ENCODE assay signal across 12 cellular contexts in genomic region chr1:173864179-173864867, GRCh38. TPM values are rescaled to one million over a fixed set of nuclear protein-coding genes. Genes with fewer than 3 reads are reported as not detected.
DNase-seq lines count a peak whose midpoint lies in the region; ATAC-seq, FAIRE-seq and TF ChIP-seq lines count a peak whose summit lies in the region.
"Had no signal": no experiment of that assay in that cellular context is flagged by ENCODE, and none has a peak within 500 bp of the region (broad histone marks: within the 10 kb centered on the region; RNA-seq: fewer than 3 reads in every experiment).

No MANE protein-coding gene starts in this region.

- intact Hi-C loops in uterus (cut with DNase I; ENCODE audit: low total_unique reads): no loop called here

- DNase-seq in A549 (ENCODE audit: low read depth in 1 of 2, low spot score in 1 of 2) (no peak), GM23248 (peak; percentile 57), fibroblast of the aortic adventitia (ENCODE audit: low read depth) (no peak), NCI-H226 (no peak), uterus (no peak)
- no peak for DNase-seq in T-helper 2 cell treated with Interferon-gamma antibody and Interleukin-4, amounts not matched to agents 5 μg/mL and 100 μg/mL, for 36 hours (ENCODE audit: low spot score)
- DNase-seq: dorsolateral prefrontal cortex, naive B cell, NCI-H187 treated with DMSO at 0.1 percent for 48 hours had no signal

- H3K27ac ChIP-seq in A549 (peak overlapping the region; percentile 96 to 97; a peak in 4 of 6 replicates), GM23248 (peak overlapping the region; percentile 85), gastroesophageal sphincter (no peak overlapping the region), uterus (no peak overlapping the region)

- H3K36me3 Mint-ChIP-seq in T-helper 2 cell treated with Interferon-gamma antibody and Interleukin-4, amounts not matched to agents 5 μg/mL and 100 μg/mL, for 36 hours (ENCODE audit: low read depth): peaks cover 56% of the 10 kb centered on the region

- peak overlapping the region; percentile 98 for H3K4me3 Mint-ChIP-seq in T-helper 2 cell treated with Interferon-gamma antibody and Interleukin-4, amounts not matched to agents 5 μg/mL and 100 μg/mL, for 36 hours

- peaks cover 31% of the 10 kb centered on the region for H3K4me1 Mint-ChIP-seq in T-helper 2 cell treated with Interferon-gamma antibody and Interleukin-4, amounts not matched to agents 5 μg/mL and 100 μg/mL, for 36 hours (ENCODE audit: low read depth)

- H4K20me1 ChIP-seq in GM23248 (ENCODE audit: insufficient read depth): peaks cover 19% of the 10 kb centered on the region

- H3K27me3 ChIP-seq in GM23248 (replicated peaks; ENCODE audit: insufficient read depth) (no peaks in the 10 kb centered on the region), gastroesophageal sphincter (no peaks in the 10 kb centered on the region), uterus (no peaks in the 10 kb centered on the region)
- H3K27me3 ChIP-seq: dorsolateral prefrontal cortex had no signal

- H3K4me1 ChIP-seq in A549: peaks cover 25% of the 10 kb centered on the region
- peaks cover 22% of the 10 kb centered on the region; the same call in 1 of the 2 replicates for H3K4me1 ChIP-seq in GM23248 (ENCODE audit: insufficient read depth)
- peaks cover 0 to 41% (median 7%) of the 10 kb centered on the region in 3 donors for H3K4me1 ChIP-seq in gastroesophageal sphincter
- H3K4me1 ChIP-seq in uterus: no peaks in the 10 kb centered on the region

- in situ Hi-C loops in GM23248 (cut with MboI): no loop called here

- H3K36me3 ChIP-seq in GM23248 (ENCODE audit: low read depth) (peaks cover 48% of the 10 kb centered on the region), gastroesophageal sphincter (peaks cover 0 to 71% of the 10 kb centered on the region in 2 donors), uterus (no peaks in the 10 kb centered on the region)

- peaks cover 29% of the 10 kb centered on the region for H3K79me2 ChIP-seq in GM23248 (ENCODE audit: insufficient read depth)

- TF ChIP-seq CTCF in A549 (IDR thresholded peaks at IDR 0.05) (no peak), fibroblast of the aortic adventitia (IDR thresholded peaks at IDR 0.05; ENCODE audit: insufficient read depth, low read length) (no peak), gastroesophageal sphincter (IDR thresholded peaks at IDR 0.05) (no peak), uterus (IDR thresholded peaks at IDR 0.05) (no peak)

- TF ChIP-seq RAD21 in A549 (conservative IDR thresholded peaks at IDR 0.05 in 1 of 2, IDR thresholded peaks at IDR 0.05 in 1 of 2): no peak

- no peak for FAIRE-seq in A549 (lab: Jason Lieb, UNC)

- peak overlapping the region; percentile 99 for H3K27ac Mint-ChIP-seq in T-helper 2 cell treated with Interferon-gamma antibody and Interleukin-4, amounts not matched to agents 5 μg/mL and 100 μg/mL, for 36 hours

- POLR2A ChIA-PET in A549 (lab: Yijun Ruan, JAX): interaction anchor here (0.6 to 1.1 kb wide), 2 partner anchors 40 to 169 kb away, joined by 3 read pairs; no protein-coding TSS in a partner anchor

- H3K9me3 ChIP-seq in A549 (no peaks in the 10 kb centered on the region), GM23248 (ENCODE audit: low read depth) (no peaks in the 10 kb centered on the region), gastroesophageal sphincter (no peaks in the 10 kb centered on the region), uterus (no peaks in the 10 kb centered on the region)

- TF ChIP-seq POLR2A in A549 (IDR thresholded peaks at IDR 0.05; ENCODE audit: low read length) (no peak), gastroesophageal sphincter (IDR thresholded peaks at IDR 0.05) (no peak), uterus (IDR thresholded peaks at IDR 0.05) (no peak)

- ATAC-seq in A549: no peak
- ATAC-seq in gastroesophageal sphincter: no peak
- no peak for ATAC-seq in GM21526 (IDR thresholded peaks at IDR 0.05; ENCODE audit: low FRiP score, unreplicated experiment)

- CTCF ChIA-PET in A549 (lab: Yijun Ruan, JAX): interaction anchor here (1.2 kb wide), 1 partner anchor 16 kb away, joined by 3 read pairs; no protein-coding TSS in a partner anchor

- H3F3A ChIP-seq in GM23248 (ENCODE audit: insufficient read depth): peaks cover 84% of the 10 kb centered on the region

- H3K4me3 ChIP-seq in A549 (peak overlapping the region; percentile 97), GM23248 (peak overlapping the region; percentile 93), fibroblast of the aortic adventitia (ENCODE audit: low read depth, low read length) (peak overlapping the region; percentile 97), gastroesophageal sphincter (no peak overlapping the region), uterus (no peak overlapping the region)

- no peak overlapping the region for H2AFZ ChIP-seq in GM23248

- H3K9me2 ChIP-seq in GM23248 (ENCODE audit: insufficient read depth): no peaks in the 10 kb centered on the region

- no peaks in the 10 kb centered on the region for H3K9me3 Mint-ChIP-seq in T-helper 2 cell treated with Interferon-gamma antibody and Interleukin-4, amounts not matched to agents 5 μg/mL and 100 μg/mL, for 36 hours

- peak overlapping the region; percentile 78 for H3K4me2 ChIP-seq in A549
- peak overlapping the region; percentile 98 for H3K4me2 ChIP-seq in GM23248 (ENCODE audit: unreplicated experiment)

- no peaks in the 10 kb centered on the region for H3K27me3 Mint-ChIP-seq in T-helper 2 cell treated with Interferon-gamma antibody and Interleukin-4, amounts not matched to agents 5 μg/mL and 100 μg/mL, for 36 hours (ENCODE audit: low read depth)
- H3K27me3 Mint-ChIP-seq: naive B cell had no signal

- no peak for TF ChIP-seq EP300 in A549 (IDR thresholded peaks at IDR 0.05)
- no peak for TF ChIP-seq EP300 in gastroesophageal sphincter (IDR thresholded peaks at IDR 0.05)

- 65% methylated on average over 5 of the region's 5 CpGs for WGBS in A549 (ENCODE audit: missing lambda C conversion rate)
- 80 to 81% methylated on average over 5 of the region's 5 CpGs for WGBS in GM23248 (ENCODE audit: low coverage in 1 of 2, low lambda C conversion rate in 2 of 2, missing lambda C conversion rate in 2 of 2), 2 experiments
- WGBS in gastroesophageal sphincter (ENCODE audit: low coverage in 1 of 2), 2 donors: 72 to 78% methylated on average over 5 of the region's 5 CpGs

- peak overlapping the region; percentile 94 for H3K9ac ChIP-seq in GM23248

RNA-seq across cellular contexts. Expression of gene GAS5, which starts 3.5 kb away (rescaled TPM):
- polyA plus RNA-seq in A549 (2011; rRNA removed) (1,735 and 1,903 TPM in 2 replicates), A549 (2017; fragmentation: RNase III; extraction: RNeasy Plus Mini Kit Qiagen cat#74134 plus additional on column Dnase treatment) (376 to 421 TPM (median 410 TPM) in 3 replicates), GM23248 (2016; fragmentation: Nextera tagmentation; extraction: Ambion mirVana) (143 and 166 TPM in 2 replicates)
- polyA plus RNA-seq in A549 (2012; cell fraction: cytosol; rRNA removed): 363 and 466 TPM in 2 replicates
- 357 and 566 TPM in 2 replicates for polyA plus RNA-seq in A549 (2012; cell fraction: nucleus; rRNA removed)
- polyA minus RNA-seq in A549 (2011; rRNA and poly(A)+ RNA removed): 384 and 446 TPM in 2 replicates
- 344 and 358 TPM in 2 replicates for total RNA-seq in GM23248 (2014; rRNA removed; shearing (Covaris generic))
- total RNA-seq in fibroblast of the aortic adventitia (ENCODE audit: low replicate concordance) (453 and 516 TPM in 2 replicates), gastroesophageal sphincter (100 to 1,000 TPM; 104 to 330 (median 210) TPM), uterus (1,000 to 10,000 TPM in 2 of 4 donors, 100 to 1,000 TPM in 2; 566 to 2,222 (median 828) TPM)

RNA-seq across cellular contexts. Expression of gene ZBTB37, which starts 3.9 kb away (rescaled TPM):
- polyA plus RNA-seq in A549 (2011; rRNA removed) (3.0 TPM in 2 replicates), A549 (2017; fragmentation: RNase III; extraction: RNeasy Plus Mini Kit Qiagen cat#74134 plus additional on column Dnase treatment) (1.0 to 1.3 TPM (median 1.1 TPM) in 3 replicates), GM23248 (2016; fragmentation: Nextera tagmentation; extraction: Ambion mirVana) (0.90 and 0.96 TPM in 2 replicates)
- polyA plus RNA-seq in A549 (2012; cell fraction: cytosol; rRNA removed): 0.33 and 0.60 TPM in 2 replicates
- 0.52 and 0.72 TPM in 2 replicates for polyA plus RNA-seq in A549 (2012; cell fraction: nucleus; rRNA removed)
- polyA minus RNA-seq in A549 (2011; rRNA and poly(A)+ RNA removed): 13.4 and 15.1 TPM in 2 replicates
- total RNA-seq in GM23248 (2014; rRNA removed; shearing (Covaris generic)): 4.2 and 5.6 TPM in 2 replicates
- total RNA-seq in fibroblast of the aortic adventitia (ENCODE audit: low replicate concordance) (6.5 and 11.3 TPM in 2 replicates), gastroesophageal sphincter (10 to 100 TPM in 1 of 4 donors, 1 to 10 TPM in 3; 6.6 to 11.4 (median 8.8) TPM), uterus (10 to 100 TPM in 2 of 4 donors, 1 to 10 TPM in 2; 7.1 to 31.3 (median 11.2) TPM)

RNA-seq across cellular contexts. Expression of gene CENPL, which starts 39.6 kb away (rescaled TPM):
- polyA plus RNA-seq in A549 (2011; rRNA removed) (15.6 and 20.2 TPM in 2 replicates), A549 (2017; fragmentation: RNase III; extraction: RNeasy Plus Mini Kit Qiagen cat#74134 plus additional on column Dnase treatment) (10.8 to 12.5 TPM (median 11.3 TPM) in 3 replicates), GM23248 (2016; fragmentation: Nextera tagmentation; extraction: Ambion mirVana) (9.3 and 10.4 TPM in 2 replicates)
- 5.8 and 6.4 TPM in 2 replicates for polyA plus RNA-seq in A549 (2012; cell fraction: cytosol; rRNA removed)
- 2.6 and 3.2 TPM in 2 replicates for polyA plus RNA-seq in A549 (2012; cell fraction: nucleus; rRNA removed)
- polyA minus RNA-seq in A549 (2011; rRNA and poly(A)+ RNA removed): 12.7 and 15.4 TPM in 2 replicates
- total RNA-seq in GM23248 (2014; rRNA removed; shearing (Covaris generic)): 14.9 and 16.9 TPM in 2 replicates
- total RNA-seq in fibroblast of the aortic adventitia (ENCODE audit: low replicate concordance) (6.5 and 27.5 TPM in 2 replicates), gastroesophageal sphincter (1 to 10 TPM; 4.8 to 6.5 (median 6.2) TPM), uterus (10 to 100 TPM in 1 of 4 donors, 1 to 10 TPM in 1, under 1 TPM in 1, not detected in 1; 0.51 to 24.2 (median 4.7) TPM)

RNA-seq across cellular contexts. Expression of gene DARS2, which starts 39.9 kb away (rescaled TPM):
- polyA plus RNA-seq in A549 (2011; rRNA removed) (67.0 and 70.4 TPM in 2 replicates), A549 (2017; fragmentation: RNase III; extraction: RNeasy Plus Mini Kit Qiagen cat#74134 plus additional on column Dnase treatment) (42.9 to 43.3 TPM (median 43.1 TPM) in 3 replicates), GM23248 (2016; fragmentation: Nextera tagmentation; extraction: Ambion mirVana) (11.0 and 12.1 TPM in 2 replicates)
- 25.1 and 26.1 TPM in 2 replicates for polyA plus RNA-seq in A549 (2012; cell fraction: cytosol; rRNA removed)
- polyA plus RNA-seq in A549 (2012; cell fraction: nucleus; rRNA removed): 19.9 and 31.3 TPM in 2 replicates
- 50.1 and 53.4 TPM in 2 replicates for polyA minus RNA-seq in A549 (2011; rRNA and poly(A)+ RNA removed)
- total RNA-seq in GM23248 (2014; rRNA removed; shearing (Covaris generic)): 12.1 and 14.5 TPM in 2 replicates
- total RNA-seq in fibroblast of the aortic adventitia (ENCODE audit: low replicate concordance) (15.9 and 18.3 TPM in 2 replicates), gastroesophageal sphincter (1 to 10 TPM; 6.4 to 8.7 (median 7.1) TPM), uterus (10 to 100 TPM in 3 of 4 donors, 1 to 10 TPM in 1; 4.1 to 20.0 (median 12.7) TPM)

RNA-seq across cellular contexts. Expression of gene SERPINC1, which starts 52.8 kb away (rescaled TPM):
- 0.13 and 0.15 TPM in 2 replicates for polyA plus RNA-seq in A549 (2011; rRNA removed)
- polyA plus RNA-seq in A549 (2012; cell fraction: cytosol; rRNA removed): 0.04 and 0.05 TPM in 2 replicates
- polyA plus RNA-seq in A549 (2012; cell fraction: nucleus; rRNA removed): 0.20 TPM in 1 of 2 replicates, not detected in the other
- polyA plus RNA-seq in A549 (2017; fragmentation: RNase III; extraction: RNeasy Plus Mini Kit Qiagen cat#74134 plus additional on column Dnase treatment): 0.05 to 0.13 TPM (median 0.05 TPM) in 3 replicates
- polyA minus RNA-seq in A549 (2011; rRNA and poly(A)+ RNA removed): not detected in 2 replicates
- not detected in 2 replicates for total RNA-seq in GM23248 (2014; rRNA removed; shearing (Covaris generic))
- polyA plus RNA-seq in GM23248 (2016; fragmentation: Nextera tagmentation; extraction: Ambion mirVana): not detected in 2 replicates
- not detected in 2 replicates for total RNA-seq in fibroblast of the aortic adventitia (ENCODE audit: low replicate concordance)
- not detected for total RNA-seq in gastroesophageal sphincter
- 1 to 10 TPM in 1 of 4 donors, not detected in 3; 1.0 TPM for total RNA-seq in uterus
- total RNA-seq: G401 had no signal

Comparison
In these comparisons a context has a peak if more than half of its experiments do, and no peak if none do; other contexts are left out.
1. H3K27ac ChIP-seq: peak in A549 (2 of 2) and GM23248 (single experiment); none in gastroesophageal sphincter (0 of 4) and uterus (0 of 2).
2. H3K4me3 ChIP-seq: peak in A549 (single experiment), GM23248 (single experiment) and fibroblast of the aortic adventitia (single experiment); none in gastroesophageal sphincter (0 of 2) and uterus (0 of 2).